Comparison of ENCODE assay signal across 9 cellular contexts in genomic region chr12:74415633-74416032, GRCh38.
DNase-seq lines count a peak whose midpoint lies in the region; ATAC-seq and TF ChIP-seq lines count a peak whose summit lies in the region.
"Had no signal": no experiment of that assay in that cellular context is flagged by ENCODE, and none has a peak within 500 bp of the region (broad histone marks: within the 10 kb centered on the region; RNA-seq: fewer than 3 reads in every experiment).

No MANE protein-coding gene starts in this region.

- no peaks in the 10 kb centered on the region for H3K9me3 Mint-ChIP-seq in activated CD4-positive, alpha-beta T cell treated with anti-CD3 and anti-CD28 coated beads, Interleukin-2, amount 10 ng/mL, durations not matched to agents 24 days and 14 days
- H3K9me3 Mint-ChIP-seq: stimulated activated naive CD8-positive, alpha-beta T cell treated with anti-CD3 and anti-CD28 coated beads, Interleukin-15, Interleukin-2, amounts not matched to agents 100 ng/mL and 50 ng/mL, for 24 hours had no signal

- DNase-seq in A673 (ENCODE audit: low spot score), result peak; percentile 60
- peak; percentile 71 for DNase-seq in OCI-M1 (lab: John Stamatoyannopoulos, UW)
- DNase-seq in foreskin fibroblast, result peak; percentile 0 to 15
- DNase-seq in mesenteric fat pad (ENCODE audit: low spot score), result no peak
- no peak for DNase-seq in activated CD4-positive, alpha-beta T cell treated with anti-CD3 and anti-CD28 coated beads, Interleukin-2, amount 10 ng/mL, durations not matched to agents 24 days and 14 days
- no peak for DNase-seq in NCI-H524 treated with DMSO at 0.1 percent for 48 hours (lab: John Stamatoyannopoulos, UW)

- H3K4me3 Mint-ChIP-seq in activated CD4-positive, alpha-beta T cell treated with anti-CD3 and anti-CD28 coated beads, Interleukin-2, amount 10 ng/mL, durations not matched to agents 24 days and 14 days, result no peak overlapping the region
- H3K4me3 Mint-ChIP-seq: stimulated activated naive CD8-positive, alpha-beta T cell treated with anti-CD3 and anti-CD28 coated beads, Interleukin-15, Interleukin-2, amounts not matched to agents 100 ng/mL and 50 ng/mL, for 24 hours had no signal

- H3K36me3 Mint-ChIP-seq in activated CD4-positive, alpha-beta T cell treated with anti-CD3 and anti-CD28 coated beads, Interleukin-2, amount 10 ng/mL, durations not matched to agents 24 days and 14 days (ENCODE audit: low read depth), result no peaks in the 10 kb centered on the region

- POLR2A ChIA-PET in A673 (lab: Charles Lee; ENCODE audit: low non-redundant PET), result no interaction called here

- peak; percentile 61 for ATAC-seq in HG02970 (IDR thresholded peaks at IDR 0.05; ENCODE audit: low FRiP score, unreplicated experiment)

- H3K4me1 Mint-ChIP-seq in activated CD4-positive, alpha-beta T cell treated with anti-CD3 and anti-CD28 coated beads, Interleukin-2, amount 10 ng/mL, durations not matched to agents 24 days and 14 days, result no peaks in the 10 kb centered on the region

- no peaks in the 10 kb centered on the region for H3K27me3 ChIP-seq in A673 (replicated peaks; ENCODE audit: insufficient read depth, low read depth, low read length, poor library complexity)

- no peaks in the 10 kb centered on the region for H3K9me3 ChIP-seq in A673 (ENCODE audit: low read depth, low read length, poor library complexity, severe bottlenecking)

- CTCF ChIA-PET in A673 (lab: Charles Lee), result interaction anchor here (0.6 to 1.7 kb wide), 3 partner anchors 98 to 480 kb away, joined by 4 to 5 read pairs (median 4); no protein-coding TSS in a partner anchor

- H3K27ac Mint-ChIP-seq in activated CD4-positive, alpha-beta T cell treated with anti-CD3 and anti-CD28 coated beads, Interleukin-2, amount 10 ng/mL, durations not matched to agents 24 days and 14 days, result no peak overlapping the region
- H3K27ac Mint-ChIP-seq: stimulated activated naive CD8-positive, alpha-beta T cell treated with anti-CD3 and anti-CD28 coated beads, Interleukin-15, Interleukin-2, amounts not matched to agents 100 ng/mL and 50 ng/mL, for 24 hours had no signal

- TF ChIP-seq CTCF in A673 (conservative IDR thresholded peaks at IDR 0.05; ENCODE audit: low read depth, low read length), result peak; percentile 73
- peak; percentile 29; the same call in 1 of the 2 replicates for TF ChIP-seq CTCF in GM12875 (IDR thresholded peaks at IDR 0.05; ENCODE audit: borderline replicate concordance, insufficient read depth, low read depth, low read length)
- peak; percentile 41 for TF ChIP-seq CTCF in foreskin fibroblast (IDR thresholded peaks at IDR 0.05; ENCODE audit: low read depth, low read length)

- no TSS peak for BruUV-seq in A673 (replicated peaks; lab: Mats Ljungman, UMichigan)

- H3K27ac ChIP-seq in A673 (ENCODE audit: low read depth, low read length, poor library complexity, severe bottlenecking), result no peak overlapping the region

- no peaks in the 10 kb centered on the region for H3K36me3 ChIP-seq in A673 (ENCODE audit: insufficient read depth, low read length, poor library complexity, severe bottlenecking)

- intact Hi-C loops in A673 (cut with micrococcal nuclease; ENCODE audit: unreplicated experiment), result loop anchor here (1.0 to 10.0 kb wide), 3 partner anchors 98 to 481 kb away; no protein-coding TSS in a partner anchor
- intact Hi-C loops in activated CD4-positive, alpha-beta T cell treated with anti-CD3 and anti-CD28 coated beads, Interleukin-2, amount 10 ng/mL, durations not matched to agents 24 days and 14 days (cut with micrococcal nuclease), result loop anchor here (10.0 kb wide), 1 partner anchor 119 kb away; the partner anchor contains the start of gene ATXN7L3B

- H3K27me3 Mint-ChIP-seq in activated CD4-positive, alpha-beta T cell treated with anti-CD3 and anti-CD28 coated beads, Interleukin-2, amount 10 ng/mL, durations not matched to agents 24 days and 14 days, result no peaks in the 10 kb centered on the region

- H3K4me3 ChIP-seq in A673 (ENCODE audit: low read depth, low read length, poor library complexity, severe bottlenecking) (no peak overlapping the region), GM12875 (ENCODE audit: low read depth, low read length) (no peak overlapping the region), foreskin fibroblast (ENCODE audit: low read depth in 1 of 2, low read length in 2 of 2) (no peak overlapping the region)

- H3K4me1 ChIP-seq in A673 (ENCODE audit: insufficient read depth, low read length, poor library complexity, severe bottlenecking), result peaks cover 31% of the 10 kb centered on the region

Comparison
In these comparisons a context has a peak if more than half of its experiments do, and no peak if none do; other contexts are left out.
1. DNase-seq: peak in A673 (single experiment), OCI-M1 (single experiment) and foreskin fibroblast (2 of 2); none in mesenteric fat pad (single experiment), activated CD4-positive, alpha-beta T cell treated with anti-CD3 and anti-CD28 coated beads, Interleukin-2, amount 10 ng/mL, durations not matched to agents 24 days and 14 days (single experiment) and NCI-H524 treated with DMSO at 0.1 percent for 48 hours (single experiment).
2. Peak in every context shown above with its lines, with median percentiles within 50 percentile points of each other: CTCF ChIP-seq.